ENCODE assay signal across 14 cellular contexts in the genomic region with DNA sequence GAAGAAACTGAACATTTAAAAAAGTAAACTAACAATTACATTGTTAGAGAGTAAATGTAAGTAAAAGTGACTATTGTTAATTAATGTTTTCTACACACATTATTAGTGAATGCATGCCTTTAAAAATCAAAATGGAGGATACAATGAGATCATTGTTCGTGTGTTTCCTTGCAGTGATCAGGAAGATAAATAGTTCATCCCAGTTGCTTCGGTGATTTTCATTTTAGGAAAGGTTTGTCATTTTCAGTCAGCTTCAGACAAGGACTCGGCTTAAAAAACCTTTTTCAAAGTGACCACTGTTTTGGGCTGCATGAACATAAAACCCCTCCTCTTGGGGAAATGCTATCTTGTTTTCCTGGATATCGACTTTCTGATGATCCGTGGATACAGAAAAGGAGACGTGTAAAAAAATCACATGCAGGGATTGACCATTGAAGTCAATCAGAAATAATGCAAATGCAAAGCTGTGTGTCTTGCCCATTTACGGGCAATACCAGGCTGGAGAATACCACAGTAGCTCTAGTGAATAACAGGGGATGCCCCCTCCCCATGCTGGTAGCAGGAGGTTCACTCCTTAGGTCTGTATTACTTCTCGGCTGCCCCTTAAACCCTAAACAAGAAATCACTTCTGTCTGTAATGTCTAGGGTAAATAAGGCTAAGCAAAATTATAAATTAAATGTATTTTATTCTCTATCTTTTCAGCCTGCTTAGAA.
DNase-seq lines count a peak whose midpoint lies in the region; ATAC-seq and TF ChIP-seq lines count a peak whose summit lies in the region.
"Had no signal": no experiment of that assay in that cellular context is flagged by ENCODE, and none has a peak within 500 bp of the region (broad histone marks: within the 10 kb centered on the region; RNA-seq: fewer than 3 reads in every experiment).

No MANE protein-coding gene starts in this region.

- H3K36me3 Mint-ChIP-seq in GM23338 (ENCODE audit: low read depth): no peaks in the 10 kb centered on the region; the same call in 2 of the 3 replicates
- H3K36me3 Mint-ChIP-seq in endodermal cell (ENCODE audit: low read depth): no peaks in the 10 kb centered on the region
- peaks cover 17% of the 10 kb centered on the region for H3K36me3 Mint-ChIP-seq in neural progenitor cell
- no peaks in the 10 kb centered on the region for H3K36me3 Mint-ChIP-seq in endothelial cell (ENCODE audit: low read depth, unreplicated experiment)

- H3K9ac ChIP-seq in endodermal cell (ENCODE audit: extremely low read depth, low read length, poor library complexity, severe bottlenecking): no peak overlapping the region
- H3K9ac ChIP-seq in neural progenitor cell: no peak overlapping the region

- H3K9me2 ChIP-seq in GM23338 (ENCODE audit: insufficient read depth): peaks cover 12% of the 10 kb centered on the region

- H3K36me3 ChIP-seq in GM23338 (ENCODE audit: insufficient read depth) (no peaks in the 10 kb centered on the region), endodermal cell (ENCODE audit: control insufficient read depth, insufficient read depth, low read length) (no peaks in the 10 kb centered on the region), neural progenitor cell (no peaks in the 10 kb centered on the region), sigmoid colon (no peaks in the 10 kb centered on the region)
- H3K36me3 ChIP-seq: neutrophil had no signal

- H3K27me3 Mint-ChIP-seq in GM23338 (ENCODE audit: insufficient read depth, low read depth, poor library complexity) (peaks cover 7% of the 10 kb centered on the region), endodermal cell (ENCODE audit: insufficient read depth) (no peaks in the 10 kb centered on the region), neural progenitor cell (ENCODE audit: insufficient read depth, low read depth) (no peaks in the 10 kb centered on the region), endothelial cell (ENCODE audit: unreplicated experiment) (no peaks in the 10 kb centered on the region)

- H3K27me3 ChIP-seq in GM23338 (ENCODE audit: insufficient read depth) (no peaks in the 10 kb centered on the region), endodermal cell (ENCODE audit: control insufficient read depth, insufficient read depth, low read length, poor library complexity, severe bottlenecking) (no peaks in the 10 kb centered on the region), neural progenitor cell (no peaks in the 10 kb centered on the region), sigmoid colon (no peaks in the 10 kb centered on the region)
- H3K27me3 ChIP-seq: neutrophil had no signal

- TF ChIP-seq EP300 in sigmoid colon (IDR thresholded peaks at IDR 0.05): no peak

- no peak for TF ChIP-seq POLR2A in sigmoid colon (IDR thresholded peaks at IDR 0.05)

- H3F3A ChIP-seq in GM23338 (replicated peaks; ENCODE audit: low read depth): no peaks in the 10 kb centered on the region
- H3F3A ChIP-seq in neural progenitor cell (ENCODE audit: low read depth): peaks cover 12% of the 10 kb centered on the region

- H3K9me3 ChIP-seq in endodermal cell (ENCODE audit: control insufficient read depth, low read length) (no peaks in the 10 kb centered on the region), neural progenitor cell (ENCODE audit: low read depth) (no peaks in the 10 kb centered on the region), sigmoid colon (no peaks in the 10 kb centered on the region)
- H3K9me3 ChIP-seq: neutrophil had no signal

- H3K27ac ChIP-seq in GM23338 (ENCODE audit: low read depth): peak overlapping the region; percentile 64; the same call in 1 of the 2 replicates
- peak overlapping the region; percentile 58 for H3K27ac ChIP-seq in endodermal cell (ENCODE audit: low read depth, low read length)
- H3K27ac ChIP-seq in neural progenitor cell: no peak overlapping the region
- H3K27ac ChIP-seq in sigmoid colon: no peak overlapping the region

- DNase-seq in GM23338 (ENCODE audit: low spot score): no peak
- DNase-seq in SK-MEL-5 (ENCODE audit: low read depth, low spot score): peak; percentile 46
- DNase-seq in endodermal cell: no peak
- DNase-seq in neural progenitor cell (ENCODE audit: low spot score): no peak
- no peak for DNase-seq in NCI-H1092 treated with DMSO at 0.1 percent for 48 hours (lab: John Stamatoyannopoulos, UW)
- DNase-seq in endothelial cell (ENCODE audit: low spot score): no peak
- no peak for DNase-seq in sigmoid colon
- DNase-seq: activated CD4-positive, alpha-beta T cell treated with anti-CD3 and anti-CD28 coated beads for 4 hours; NCI-H2107; stimulated activated CD4-positive, alpha-beta T cell treated with anti-CD3 and anti-CD28 coated beads, Interleukin-2, amount 100 ng/mL, for 48 hours; stimulated activated CD8-positive, alpha-beta memory T cell treated with anti-CD3 and anti-CD28 coated beads, Interleukin-4, amount 100 ng/mL, for 48 hours had no signal

- peak overlapping the region; percentile 53 for H3K27ac Mint-ChIP-seq in GM23338
- H3K27ac Mint-ChIP-seq in endodermal cell: peak overlapping the region; percentile 28
- H3K27ac Mint-ChIP-seq in neural progenitor cell: peak overlapping the region; percentile 95
- H3K27ac Mint-ChIP-seq in endothelial cell (ENCODE audit: unreplicated experiment): no peak overlapping the region

- H2AFZ ChIP-seq in GM23338 (no peak overlapping the region), neural progenitor cell (replicated peaks) (no peak overlapping the region)

- no peak overlapping the region for H3K4me3 Mint-ChIP-seq in GM23338
- no peak overlapping the region for H3K4me3 Mint-ChIP-seq in endodermal cell
- no peak overlapping the region for H3K4me3 Mint-ChIP-seq in neural progenitor cell
- H3K4me3 Mint-ChIP-seq in endothelial cell (ENCODE audit: unreplicated experiment): no peak overlapping the region

- no peaks in the 10 kb centered on the region; the same call in 2 of the 3 replicates for H3K9me3 Mint-ChIP-seq in GM23338
- H3K9me3 Mint-ChIP-seq in endodermal cell: no peaks in the 10 kb centered on the region
- peaks cover 9% of the 10 kb centered on the region for H3K9me3 Mint-ChIP-seq in neural progenitor cell
- no peaks in the 10 kb centered on the region for H3K9me3 Mint-ChIP-seq in endothelial cell (ENCODE audit: unreplicated experiment)

- ATAC-seq in GM23338 (peak; percentile 84), GM21723 (IDR thresholded peaks at IDR 0.05; ENCODE audit: unreplicated experiment) (no peak)
- ATAC-seq: sciatic nerve had no signal

- no peaks in the 10 kb centered on the region for H3K79me2 ChIP-seq in GM23338 (replicated peaks; ENCODE audit: insufficient read depth)
- no peaks in the 10 kb centered on the region for H3K79me2 ChIP-seq in neural progenitor cell (ENCODE audit: low read depth)

- H4K20me1 ChIP-seq in GM23338 (replicated peaks; ENCODE audit: insufficient read depth) (no peaks in the 10 kb centered on the region), neural progenitor cell (ENCODE audit: low read depth) (no peaks in the 10 kb centered on the region)

- no peak for TF ChIP-seq CTCF in GM23338 (conservative IDR thresholded peaks at IDR 0.05; ENCODE audit: low read depth in 2 of 2)
- no peak for TF ChIP-seq CTCF in endodermal cell (conservative IDR thresholded peaks at IDR 0.05)
- TF ChIP-seq CTCF in neural progenitor cell (IDR thresholded peaks at IDR 0.05): no peak
- no peak for TF ChIP-seq CTCF in endothelial cell (IDR thresholded peaks at IDR 0.05; ENCODE audit: unreplicated experiment)
- TF ChIP-seq CTCF in sigmoid colon (IDR thresholded peaks at IDR 0.05): no peak

- H3K4me1 Mint-ChIP-seq in GM23338: peaks cover 60% of the 10 kb centered on the region
- H3K4me1 Mint-ChIP-seq in endodermal cell: peaks cover 71% of the 10 kb centered on the region
- H3K4me1 Mint-ChIP-seq in neural progenitor cell: peaks cover 60% of the 10 kb centered on the region
- H3K4me1 Mint-ChIP-seq in endothelial cell (ENCODE audit: unreplicated experiment): peaks cover 17% of the 10 kb centered on the region

- WGBS in endodermal cell (ENCODE audit: insufficient coverage in 1 of 2, insufficient read length in 1 of 2), 2 experiments: 77 to 81% methylated on average over 5 to 7 of the region's 8 CpGs
- WGBS in sigmoid colon, 2 donors: 87 to 88% methylated on average over 8 of the region's 8 CpGs

- intact Hi-C loops in sigmoid colon (cut with DNase I): loop anchor here (10.0 kb wide), 1 partner anchor 81 kb away; no protein-coding TSS in a partner anchor

- H3K4me3 ChIP-seq in GM23338 (no peak overlapping the region), endodermal cell (ENCODE audit: low read length) (no peak overlapping the region), neural progenitor cell (no peak overlapping the region), sigmoid colon (no peak overlapping the region)

- H3K4me2 ChIP-seq in GM23338 (no peak overlapping the region), neural progenitor cell (no peak overlapping the region)

- H3K4me1 ChIP-seq in GM23338 (ENCODE audit: insufficient read depth) (peaks cover 46% of the 10 kb centered on the region), endodermal cell (ENCODE audit: control insufficient read depth, insufficient read depth, low read length) (peaks cover 12% of the 10 kb centered on the region), neural progenitor cell (peaks cover 53% of the 10 kb centered on the region), sigmoid colon (peaks cover 0 to 21% (median 13%) of the 10 kb centered on the region in 4 donors)

- in situ Hi-C loops in SK-MEL-5 (cut with HindIII; ENCODE audit: low pct_unique_long_range_greater_than_20kb, low sequenced_read_pairs): no loop called here

TF ChIP-seq in GM23338, 12 proteins besides CTCF, POLR2A, EP300 and RAD21 (continues in another document):
- TF ChIP-seq EZH2phosphoT487 (IDR thresholded peaks at IDR 0.05; ENCODE audit: unreplicated experiment) (no peak), JUNB (IDR thresholded peaks at IDR 0.05; ENCODE audit: unreplicated experiment) (no peak), ZNF114 (CRISPR knock-in tag; IDR thresholded peaks at IDR 0.05) (no peak)

Comparison
In these comparisons a context has a peak if more than half of its experiments do, and no peak if none do; other contexts are left out.
1. H3K27ac ChIP-seq: peak in GM23338 (single experiment) and endodermal cell (single experiment); none in neural progenitor cell (single experiment) and sigmoid colon (0 of 4).